ENCODE assay signal across 4 cellular contexts in the genomic region with DNA sequence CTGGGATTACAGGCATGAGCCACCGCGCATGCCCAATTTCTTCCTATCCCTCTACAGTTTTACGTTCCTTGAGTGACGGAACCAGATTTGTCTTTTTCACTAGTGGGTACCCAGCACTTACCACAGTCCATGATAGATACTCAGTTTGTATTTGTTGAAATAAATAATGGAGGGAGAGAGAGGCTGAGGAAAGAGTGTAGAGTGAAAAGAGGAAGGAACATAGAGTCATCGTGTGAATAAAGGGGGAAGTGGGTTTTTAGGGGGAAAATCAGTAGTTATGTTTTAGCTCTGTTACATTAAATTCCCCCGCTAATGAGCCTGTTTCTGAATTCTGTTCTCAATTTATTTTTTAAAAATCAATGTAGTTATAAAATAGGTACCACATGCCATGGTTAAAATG. TPM values are rescaled to one million over a fixed set of nuclear protein-coding genes. Genes with fewer than 3 reads are reported as not detected.
"Had no signal": no experiment of that assay in that cellular context is flagged by ENCODE, and none has a peak within 500 bp of the region (broad histone marks: within the 10 kb centered on the region; RNA-seq: fewer than 3 reads in every experiment).

No MANE protein-coding gene starts in this region.

RNA-seq across cellular contexts. Expression of gene SYT15B, which starts 37.7 kb away (rescaled TPM):
- total RNA-seq: H7, HepG2, HT1080 had no signal
- polyA plus RNA-seq: HepG2, IgD-negative memory B cell had no signal
